In the genomic region with DNA sequence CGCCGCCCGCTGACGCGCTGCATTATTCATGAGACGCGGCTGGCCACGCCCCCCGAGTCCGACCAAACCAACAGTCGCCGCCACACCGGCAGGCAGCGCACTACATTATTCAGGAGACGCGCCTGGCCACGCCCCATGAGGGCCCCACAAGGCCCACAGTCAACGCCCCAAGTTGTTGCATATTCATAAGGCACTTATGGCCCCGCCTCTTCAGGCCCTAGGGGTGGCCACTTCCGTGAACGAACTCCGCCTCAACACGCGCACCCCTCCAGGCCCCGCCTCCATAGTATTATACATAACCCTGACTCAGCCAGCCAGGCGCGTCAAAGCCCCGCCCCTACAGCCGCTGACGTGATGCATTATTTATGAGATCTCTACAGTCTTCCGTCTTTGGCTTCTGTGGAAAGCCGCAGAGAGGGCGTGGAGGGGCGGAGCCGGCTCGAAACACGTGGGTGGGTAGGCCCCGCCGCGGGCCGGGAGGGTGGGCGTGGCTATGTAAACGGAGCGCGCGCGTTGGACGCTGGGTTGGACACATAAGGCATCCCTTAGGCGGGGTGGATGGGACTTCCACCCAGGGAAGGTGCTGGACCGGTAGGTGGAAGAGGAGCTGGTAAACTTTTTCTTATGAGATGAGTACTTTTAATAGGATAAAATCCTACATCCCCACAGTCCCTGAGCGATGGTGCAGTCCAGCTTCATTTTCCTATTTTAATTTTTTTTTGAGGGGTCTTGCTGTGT, we compare ENCODE assay signal across 1 cellular context.
A peak's percentile ranks its signal among the peaks of the same experiment; 100 is the strongest.
TF ChIP-seq lines count a peak whose summit lies in the region.

No MANE protein-coding gene starts in this region.

TF ChIP-seq in HepG2, 621 proteins besides CTCF, POLR2A, EP300 and RAD21 (continued from another document and continues in another):
- TF ChIP-seq, protein P1, sequence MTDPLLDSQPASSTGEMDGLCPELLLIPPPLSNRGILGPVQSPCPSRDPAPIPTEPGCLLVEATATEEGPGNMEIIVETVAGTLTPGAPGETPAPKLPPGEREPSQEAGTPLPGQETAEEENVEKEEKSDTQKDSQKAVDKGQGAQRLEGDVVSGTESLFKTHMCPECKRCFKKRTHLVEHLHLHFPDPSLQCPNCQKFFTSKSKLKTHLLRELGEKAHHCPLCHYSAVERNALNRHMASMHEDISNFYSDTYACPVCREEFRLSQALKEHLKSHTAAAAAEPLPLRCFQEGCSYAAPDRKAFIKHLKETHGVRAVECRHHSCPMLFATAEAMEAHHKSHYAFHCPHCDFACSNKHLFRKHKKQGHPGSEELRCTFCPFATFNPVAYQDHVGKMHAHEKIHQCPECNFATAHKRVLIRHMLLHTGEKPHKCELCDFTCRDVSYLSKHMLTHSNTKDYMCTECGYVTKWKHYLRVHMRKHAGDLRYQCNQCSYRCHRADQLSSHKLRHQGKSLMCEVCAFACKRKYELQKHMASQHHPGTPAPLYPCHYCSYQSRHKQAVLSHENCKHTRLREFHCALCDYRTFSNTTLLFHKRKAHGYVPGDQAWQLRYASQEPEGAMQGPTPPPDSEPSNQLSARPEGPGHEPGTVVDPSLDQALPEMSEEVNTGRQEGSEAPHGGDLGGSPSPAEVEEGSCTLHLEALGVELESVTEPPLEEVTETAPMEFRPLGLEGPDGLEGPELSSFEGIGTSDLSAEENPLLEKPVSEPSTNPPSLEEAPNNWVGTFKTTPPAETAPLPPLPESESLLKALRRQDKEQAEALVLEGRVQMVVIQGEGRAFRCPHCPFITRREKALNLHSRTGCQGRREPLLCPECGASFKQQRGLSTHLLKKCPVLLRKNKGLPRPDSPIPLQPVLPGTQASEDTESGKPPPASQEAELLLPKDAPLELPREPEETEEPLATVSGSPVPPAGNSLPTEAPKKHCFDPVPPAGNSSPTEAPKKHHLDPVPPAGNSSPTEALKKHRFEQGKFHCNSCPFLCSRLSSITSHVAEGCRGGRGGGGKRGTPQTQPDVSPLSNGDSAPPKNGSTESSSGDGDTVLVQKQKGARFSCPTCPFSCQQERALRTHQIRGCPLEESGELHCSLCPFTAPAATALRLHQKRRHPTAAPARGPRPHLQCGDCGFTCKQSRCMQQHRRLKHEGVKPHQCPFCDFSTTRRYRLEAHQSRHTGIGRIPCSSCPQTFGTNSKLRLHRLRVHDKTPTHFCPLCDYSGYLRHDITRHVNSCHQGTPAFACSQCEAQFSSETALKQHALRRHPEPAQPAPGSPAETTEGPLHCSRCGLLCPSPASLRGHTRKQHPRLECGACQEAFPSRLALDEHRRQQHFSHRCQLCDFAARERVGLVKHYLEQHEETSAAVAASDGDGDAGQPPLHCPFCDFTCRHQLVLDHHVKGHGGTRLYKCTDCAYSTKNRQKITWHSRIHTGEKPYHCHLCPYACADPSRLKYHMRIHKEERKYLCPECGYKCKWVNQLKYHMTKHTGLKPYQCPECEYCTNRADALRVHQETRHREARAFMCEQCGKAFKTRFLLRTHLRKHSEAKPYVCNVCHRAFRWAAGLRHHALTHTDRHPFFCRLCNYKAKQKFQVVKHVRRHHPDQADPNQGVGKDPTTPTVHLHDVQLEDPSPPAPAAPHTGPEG (CRISPR knock-in tag; IDR thresholded peaks at IDR 0.05) = no peak
- TF ChIP-seq RFX3 (CRISPR knock-in tag; IDR thresholded peaks at IDR 0.05) = no peak
- TF ChIP-seq ZNF326 (CRISPR knock-in tag; IDR thresholded peaks at IDR 0.05; ENCODE audit: borderline replicate concordance) = no peak
- no peak for TF ChIP-seq ZNF24 (IDR thresholded peaks at IDR 0.05)
- TF ChIP-seq, protein P2, sequence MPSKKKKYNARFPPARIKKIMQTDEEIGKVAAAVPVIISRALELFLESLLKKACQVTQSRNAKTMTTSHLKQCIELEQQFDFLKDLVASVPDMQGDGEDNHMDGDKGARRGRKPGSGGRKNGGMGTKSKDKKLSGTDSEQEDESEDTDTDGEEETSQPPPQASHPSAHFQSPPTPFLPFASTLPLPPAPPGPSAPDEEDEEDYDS (CRISPR knock-in tag; IDR thresholded peaks at IDR 0.05) = peak; percentile 93
- no peak for TF ChIP-seq ZNF563 (CRISPR knock-in tag; IDR thresholded peaks at IDR 0.05)
- no peak for TF ChIP-seq HNRNPH1 (optimal IDR thresholded peaks at IDR 0.05; ENCODE audit: low read depth, low read length)
- TF ChIP-seq REXO4 (CRISPR knock-in tag; IDR thresholded peaks at IDR 0.05; ENCODE audit: borderline replicate concordance) = no peak
- TF ChIP-seq, protein P3, sequence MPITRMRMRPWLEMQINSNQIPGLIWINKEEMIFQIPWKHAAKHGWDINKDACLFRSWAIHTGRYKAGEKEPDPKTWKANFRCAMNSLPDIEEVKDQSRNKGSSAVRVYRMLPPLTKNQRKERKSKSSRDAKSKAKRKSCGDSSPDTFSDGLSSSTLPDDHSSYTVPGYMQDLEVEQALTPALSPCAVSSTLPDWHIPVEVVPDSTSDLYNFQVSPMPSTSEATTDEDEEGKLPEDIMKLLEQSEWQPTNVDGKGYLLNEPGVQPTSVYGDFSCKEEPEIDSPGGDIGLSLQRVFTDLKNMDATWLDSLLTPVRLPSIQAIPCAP (CRISPR knock-in tag; IDR thresholded peaks at IDR 0.05; ENCODE audit: low read depth) = no peak
- no peak for TF ChIP-seq ZNF780A (CRISPR knock-in tag; IDR thresholded peaks at IDR 0.05)
- TF ChIP-seq FOXA3 (CRISPR knock-in tag; IDR thresholded peaks at IDR 0.05) = peak; percentile 40; the same call in 1 of the 2 replicates
- TF ChIP-seq HNRNPL (IDR thresholded peaks at IDR 0.05; ENCODE audit: low read depth, low read length) = no peak
- TF ChIP-seq, protein P4, sequence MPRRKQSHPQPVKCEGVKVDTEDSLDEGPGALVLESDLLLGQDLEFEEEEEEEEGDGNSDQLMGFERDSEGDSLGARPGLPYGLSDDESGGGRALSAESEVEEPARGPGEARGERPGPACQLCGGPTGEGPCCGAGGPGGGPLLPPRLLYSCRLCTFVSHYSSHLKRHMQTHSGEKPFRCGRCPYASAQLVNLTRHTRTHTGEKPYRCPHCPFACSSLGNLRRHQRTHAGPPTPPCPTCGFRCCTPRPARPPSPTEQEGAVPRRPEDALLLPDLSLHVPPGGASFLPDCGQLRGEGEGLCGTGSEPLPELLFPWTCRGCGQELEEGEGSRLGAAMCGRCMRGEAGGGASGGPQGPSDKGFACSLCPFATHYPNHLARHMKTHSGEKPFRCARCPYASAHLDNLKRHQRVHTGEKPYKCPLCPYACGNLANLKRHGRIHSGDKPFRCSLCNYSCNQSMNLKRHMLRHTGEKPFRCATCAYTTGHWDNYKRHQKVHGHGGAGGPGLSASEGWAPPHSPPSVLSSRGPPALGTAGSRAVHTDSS (CRISPR knock-in tag; conservative IDR thresholded peaks at IDR 0.05) = no peak
- TF ChIP-seq ZFP90 (CRISPR knock-in tag; IDR thresholded peaks at IDR 0.05; ENCODE audit: borderline replicate concordance) = no peak
- TF ChIP-seq ZSCAN22 (CRISPR knock-in tag; IDR thresholded peaks at IDR 0.05) = no peak
- TF ChIP-seq SATB2 (CRISPR knock-in tag; IDR thresholded peaks at IDR 0.05) = no peak
- TF ChIP-seq, protein P5, sequence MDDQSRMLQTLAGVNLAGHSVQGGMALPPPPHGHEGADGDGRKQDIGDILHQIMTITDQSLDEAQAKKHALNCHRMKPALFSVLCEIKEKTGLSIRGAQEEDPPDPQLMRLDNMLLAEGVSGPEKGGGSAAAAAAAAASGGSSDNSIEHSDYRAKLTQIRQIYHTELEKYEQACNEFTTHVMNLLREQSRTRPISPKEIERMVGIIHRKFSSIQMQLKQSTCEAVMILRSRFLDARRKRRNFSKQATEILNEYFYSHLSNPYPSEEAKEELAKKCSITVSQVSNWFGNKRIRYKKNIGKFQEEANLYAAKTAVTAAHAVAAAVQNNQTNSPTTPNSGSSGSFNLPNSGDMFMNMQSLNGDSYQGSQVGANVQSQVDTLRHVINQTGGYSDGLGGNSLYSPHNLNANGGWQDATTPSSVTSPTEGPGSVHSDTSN (CRISPR knock-in tag; IDR thresholded peaks at IDR 0.05; ENCODE audit: borderline replicate concordance) = no peak
- no peak for TF ChIP-seq ZBTB8A (CRISPR knock-in tag; IDR thresholded peaks at IDR 0.05; ENCODE audit: borderline replicate concordance, low read depth)
- TF ChIP-seq ATF1 (CRISPR knock-in tag; IDR thresholded peaks at IDR 0.05) = peak; percentile 67; the same call in 1 of the 2 replicates
- TF ChIP-seq TOPORS (CRISPR knock-in tag; IDR thresholded peaks at IDR 0.05) = no peak
- no peak for TF ChIP-seq KDM6A (CRISPR knock-in tag; IDR thresholded peaks at IDR 0.05; ENCODE audit: low read depth)
- TF ChIP-seq NAIF1 (CRISPR knock-in tag; IDR thresholded peaks at IDR 0.05; ENCODE audit: borderline replicate concordance) = no peak
- no peak for TF ChIP-seq ZNF282 (IDR thresholded peaks at IDR 0.05; ENCODE audit: partially characterized antibody)
- no peak; the same call in 1 of the 2 replicates for TF ChIP-seq ZMYM3 (CRISPR knock-in tag; IDR thresholded peaks at IDR 0.05)
- no peak for TF ChIP-seq PAF1 (CRISPR knock-in tag; IDR thresholded peaks at IDR 0.05)
- TF ChIP-seq, protein P6, sequence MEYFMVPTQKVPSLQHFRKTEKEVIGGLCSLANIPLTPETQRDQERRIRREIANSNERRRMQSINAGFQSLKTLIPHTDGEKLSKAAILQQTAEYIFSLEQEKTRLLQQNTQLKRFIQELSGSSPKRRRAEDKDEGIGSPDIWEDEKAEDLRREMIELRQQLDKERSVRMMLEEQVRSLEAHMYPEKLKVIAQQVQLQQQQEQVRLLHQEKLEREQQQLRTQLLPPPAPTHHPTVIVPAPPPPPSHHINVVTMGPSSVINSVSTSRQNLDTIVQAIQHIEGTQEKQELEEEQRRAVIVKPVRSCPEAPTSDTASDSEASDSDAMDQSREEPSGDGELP (IDR thresholded peaks at IDR 0.05; ENCODE audit: borderline replicate concordance, low read depth) = no peak
- no peak for TF ChIP-seq CHD4 (IDR thresholded peaks at IDR 0.05; ENCODE audit: borderline replicate concordance, low read length)
- no peak for TF ChIP-seq ZNF724P (CRISPR knock-in tag; IDR thresholded peaks at IDR 0.05; ENCODE audit: borderline replicate concordance)
- TF ChIP-seq, protein P7, sequence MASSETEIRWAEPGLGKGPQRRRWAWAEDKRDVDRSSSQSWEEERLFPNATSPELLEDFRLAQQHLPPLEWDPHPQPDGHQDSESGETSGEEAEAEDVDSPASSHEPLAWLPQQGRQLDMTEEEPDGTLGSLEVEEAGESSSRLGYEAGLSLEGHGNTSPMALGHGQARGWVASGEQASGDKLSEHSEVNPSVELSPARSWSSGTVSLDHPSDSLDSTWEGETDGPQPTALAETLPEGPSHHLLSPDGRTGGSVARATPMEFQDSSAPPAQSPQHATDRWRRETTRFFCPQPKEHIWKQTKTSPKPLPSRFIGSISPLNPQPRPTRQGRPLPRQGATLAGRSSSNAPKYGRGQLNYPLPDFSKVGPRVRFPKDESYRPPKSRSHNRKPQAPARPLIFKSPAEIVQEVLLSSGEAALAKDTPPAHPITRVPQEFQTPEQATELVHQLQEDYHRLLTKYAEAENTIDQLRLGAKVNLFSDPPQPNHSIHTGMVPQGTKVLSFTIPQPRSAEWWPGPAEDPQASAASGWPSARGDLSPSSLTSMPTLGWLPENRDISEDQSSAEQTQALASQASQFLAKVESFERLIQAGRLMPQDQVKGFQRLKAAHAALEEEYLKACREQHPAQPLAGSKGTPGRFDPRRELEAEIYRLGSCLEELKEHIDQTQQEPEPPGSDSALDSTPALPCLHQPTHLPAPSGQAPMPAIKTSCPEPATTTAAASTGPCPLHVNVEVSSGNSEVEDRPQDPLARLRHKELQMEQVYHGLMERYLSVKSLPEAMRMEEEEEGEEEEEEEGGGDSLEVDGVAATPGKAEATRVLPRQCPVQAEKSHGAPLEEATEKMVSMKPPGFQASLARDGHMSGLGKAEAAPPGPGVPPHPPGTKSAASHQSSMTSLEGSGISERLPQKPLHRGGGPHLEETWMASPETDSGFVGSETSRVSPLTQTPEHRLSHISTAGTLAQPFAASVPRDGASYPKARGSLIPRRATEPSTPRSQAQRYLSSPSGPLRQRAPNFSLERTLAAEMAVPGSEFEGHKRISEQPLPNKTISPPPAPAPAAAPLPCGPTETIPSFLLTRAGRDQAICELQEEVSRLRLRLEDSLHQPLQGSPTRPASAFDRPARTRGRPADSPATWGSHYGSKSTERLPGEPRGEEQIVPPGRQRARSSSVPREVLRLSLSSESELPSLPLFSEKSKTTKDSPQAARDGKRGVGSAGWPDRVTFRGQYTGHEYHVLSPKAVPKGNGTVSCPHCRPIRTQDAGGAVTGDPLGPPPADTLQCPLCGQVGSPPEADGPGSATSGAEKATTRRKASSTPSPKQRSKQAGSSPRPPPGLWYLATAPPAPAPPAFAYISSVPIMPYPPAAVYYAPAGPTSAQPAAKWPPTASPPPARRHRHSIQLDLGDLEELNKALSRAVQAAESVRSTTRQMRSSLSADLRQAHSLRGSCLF (CRISPR knock-in tag; IDR thresholded peaks at IDR 0.05; ENCODE audit: borderline replicate concordance) = no peak
- no peak for TF ChIP-seq ZNF644 (CRISPR knock-in tag; IDR thresholded peaks at IDR 0.05; ENCODE audit: low read depth)
- TF ChIP-seq, protein P8, sequence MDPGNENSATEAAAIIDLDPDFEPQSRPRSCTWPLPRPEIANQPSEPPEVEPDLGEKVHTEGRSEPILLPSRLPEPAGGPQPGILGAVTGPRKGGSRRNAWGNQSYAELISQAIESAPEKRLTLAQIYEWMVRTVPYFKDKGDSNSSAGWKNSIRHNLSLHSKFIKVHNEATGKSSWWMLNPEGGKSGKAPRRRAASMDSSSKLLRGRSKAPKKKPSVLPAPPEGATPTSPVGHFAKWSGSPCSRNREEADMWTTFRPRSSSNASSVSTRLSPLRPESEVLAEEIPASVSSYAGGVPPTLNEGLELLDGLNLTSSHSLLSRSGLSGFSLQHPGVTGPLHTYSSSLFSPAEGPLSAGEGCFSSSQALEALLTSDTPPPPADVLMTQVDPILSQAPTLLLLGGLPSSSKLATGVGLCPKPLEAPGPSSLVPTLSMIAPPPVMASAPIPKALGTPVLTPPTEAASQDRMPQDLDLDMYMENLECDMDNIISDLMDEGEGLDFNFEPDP (CRISPR knock-in tag; conservative IDR thresholded peaks at IDR 0.05) = no peak
- TF ChIP-seq ZNF790 (CRISPR knock-in tag; IDR thresholded peaks at IDR 0.05; ENCODE audit: borderline replicate concordance) = no peak
- no peak for TF ChIP-seq MTA3 (CRISPR knock-in tag; IDR thresholded peaks at IDR 0.05)
- TF ChIP-seq ZFP37 (CRISPR knock-in tag; IDR thresholded peaks at IDR 0.05; ENCODE audit: borderline replicate concordance) = no peak
- TF ChIP-seq DMAP1 (CRISPR knock-in tag; IDR thresholded peaks at IDR 0.05) = no peak
- no peak for TF ChIP-seq NFKB2 (CRISPR knock-in tag; IDR thresholded peaks at IDR 0.05; ENCODE audit: borderline replicate concordance)
- TF ChIP-seq ESRRA (CRISPR knock-in tag; IDR thresholded peaks at IDR 0.05; ENCODE audit: low read depth) = no peak
- TF ChIP-seq, protein P9, sequence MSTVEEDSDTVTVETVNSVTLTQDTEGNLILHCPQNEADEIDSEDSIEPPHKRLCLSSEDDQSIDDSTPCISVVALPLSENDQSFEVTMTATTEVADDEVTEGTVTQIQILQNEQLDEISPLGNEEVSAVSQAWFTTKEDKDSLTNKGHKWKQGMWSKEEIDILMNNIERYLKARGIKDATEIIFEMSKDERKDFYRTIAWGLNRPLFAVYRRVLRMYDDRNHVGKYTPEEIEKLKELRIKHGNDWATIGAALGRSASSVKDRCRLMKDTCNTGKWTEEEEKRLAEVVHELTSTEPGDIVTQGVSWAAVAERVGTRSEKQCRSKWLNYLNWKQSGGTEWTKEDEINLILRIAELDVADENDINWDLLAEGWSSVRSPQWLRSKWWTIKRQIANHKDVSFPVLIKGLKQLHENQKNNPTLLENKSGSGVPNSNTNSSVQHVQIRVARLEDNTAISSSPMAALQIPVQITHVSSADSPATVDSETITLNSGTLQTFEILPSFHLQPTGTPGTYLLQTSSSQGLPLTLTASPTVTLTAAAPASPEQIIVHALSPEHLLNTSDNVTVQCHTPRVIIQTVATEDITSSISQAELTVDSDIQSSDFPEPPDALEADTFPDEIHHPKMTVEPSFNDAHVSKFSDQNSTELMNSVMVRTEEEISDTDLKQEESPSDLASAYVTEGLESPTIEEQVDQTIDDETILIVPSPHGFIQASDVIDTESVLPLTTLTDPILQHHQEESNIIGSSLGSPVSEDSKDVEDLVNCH (CRISPR knock-in tag; IDR thresholded peaks at IDR 0.05) = no peak
- no peak for TF ChIP-seq ZNF317 (CRISPR knock-in tag; IDR thresholded peaks at IDR 0.05)
- peak; percentile 57; the same call in 1 of the 2 replicates for TF ChIP-seq SAP130 (CRISPR knock-in tag; IDR thresholded peaks at IDR 0.05; ENCODE audit: low read depth)
